Comparison of ENCODE assay signal across 16 cellular contexts in genomic region chr5:65630981-65631380, GRCh38. TPM values are rescaled to one million over a fixed set of nuclear protein-coding genes. Genes with fewer than 3 reads are reported as not detected.
DNase-seq lines count a peak whose midpoint lies in the region; ATAC-seq, FAIRE-seq and TF ChIP-seq lines count a peak whose summit lies in the region.
"Had no signal": no experiment of that assay in that cellular context is flagged by ENCODE, and none has a peak within 500 bp of the region (broad histone marks: within the 10 kb centered on the region; RNA-seq: fewer than 3 reads in every experiment).

No MANE protein-coding gene starts in this region.

- DNase-seq in NCI-H82 (lab: John Stamatoyannopoulos, UW) (peak; percentile 8), NCI-H82 treated with DMSO at 0.1 percent for 48 hours (lab: John Stamatoyannopoulos, UW; ENCODE audit: unreplicated experiment) (no peak), HuH-7 (ENCODE audit: low spot score) (peak; percentile 6), neural crest cell (ENCODE audit: low read depth, low spot score) (no peak), pancreas (no peak), kidney glomerular epithelial cell (lab: John Stamatoyannopoulos, UW) (no peak)
- DNase-seq: C1 segment of cervical spinal cord; Calu3; CD4-positive, alpha-beta memory T cell; COR-L47; DMS153; DMS79 treated with DMSO at 0.1 percent for 48 hours; H9 had no signal

- H3K4me3 Mint-ChIP-seq in neural crest cell, result peak overlapping the region; percentile 51
- H3K4me3 Mint-ChIP-seq: CD4-positive, alpha-beta memory T cell; H9 had no signal

- H3K4me1 ChIP-seq in pancreas, result peaks cover 0 to 5% (median 2%) of the 10 kb centered on the region in 3 donors

- no peak overlapping the region for H3K27ac Mint-ChIP-seq in neural crest cell (ENCODE audit: unreplicated experiment)
- H3K27ac Mint-ChIP-seq: H9 had no signal

- no peaks in the 10 kb centered on the region for H3K27me3 Mint-ChIP-seq in neural crest cell (ENCODE audit: low read depth)
- H3K27me3 Mint-ChIP-seq: CD4-positive, alpha-beta memory T cell had no signal

- H3K4me3 ChIP-seq in pancreas, result no peak overlapping the region

- H3K27ac ChIP-seq in pancreas, result no peak overlapping the region

- peaks cover 7% of the 10 kb centered on the region for H3K36me3 Mint-ChIP-seq in neural crest cell (ENCODE audit: low read depth)

- intact Hi-C loops in pancreas (cut with DNase I), result no loop called here

- no peak for ATAC-seq in HG03432 (IDR thresholded peaks at IDR 0.05; ENCODE audit: unreplicated experiment)
- no peak for ATAC-seq in pancreas
- ATAC-seq: HCT116 had no signal

- peaks cover 0 to 5% (median 0%) of the 10 kb centered on the region in 3 donors for H3K36me3 ChIP-seq in pancreas

- TF ChIP-seq CTCF in neural crest cell (conservative IDR thresholded peaks at IDR 0.05) (no peak), pancreas (IDR thresholded peaks at IDR 0.05) (no peak)

- H3K4me1 Mint-ChIP-seq in neural crest cell, result peaks cover 5% of the 10 kb centered on the region

- no peaks in the 10 kb centered on the region for H3K9me3 Mint-ChIP-seq in neural crest cell
- H3K9me3 Mint-ChIP-seq: CD4-positive, alpha-beta memory T cell; H9 had no signal

- no peaks in the 10 kb centered on the region for H3K27me3 ChIP-seq in pancreas

- no peaks in the 10 kb centered on the region for H3K9me3 ChIP-seq in pancreas

- FAIRE-seq in G401.6 (lab: Jason Lieb, UNC) (peak; percentile 6), pancreas (lab: Jason Lieb, UNC) (no peak)

RNA-seq across cellular contexts. Expression of gene SHLD3, which starts 6.2 kb away (rescaled TPM):
- total RNA-seq in neural crest cell (3.8 and 4.3 TPM in 2 replicates), pancreas (1 to 10 TPM in 2 of 6 donors, under 1 TPM in 4; 0.51 to 1.5 (median 0.91) TPM)
- 1 to 10 TPM; 1.8 to 2.3 TPM for polyA plus RNA-seq in pancreas

RNA-seq across cellular contexts. Expression of gene TRAPPC13, which starts 6.2 kb away (rescaled TPM):
- total RNA-seq in neural crest cell (21.7 and 24.9 TPM in 2 replicates), pancreas (10 to 100 TPM in 2 of 6 donors, 1 to 10 TPM in 4; 5.6 to 11.9 (median 8.2) TPM)
- 10 to 100 TPM in 1 of 2 donors, 1 to 10 TPM in 1; 8.1 to 12.1 TPM for polyA plus RNA-seq in pancreas

RNA-seq across cellular contexts. Expression of gene TRIM23, which starts 6.8 kb away (rescaled TPM):
- 11.6 and 12.7 TPM in 2 replicates for total RNA-seq in neural crest cell
- 1 to 10 TPM; 4.5 to 10.0 (median 5.9) TPM for total RNA-seq in pancreas
- 1 to 10 TPM; 2.1 to 3.6 TPM for polyA plus RNA-seq in pancreas

Comparison
In these comparisons a context has a peak if more than half of its experiments do, and no peak if none do; other contexts are left out.
1. DNase-seq: peak in NCI-H82 (single experiment) and HuH-7 (single experiment); none in NCI-H82 treated with DMSO at 0.1 percent for 48 hours (single experiment), neural crest cell (single experiment), pancreas (0 of 6) and kidney glomerular epithelial cell (single experiment).